ENCODE assay signal across 12 cellular contexts in the genomic region with DNA sequence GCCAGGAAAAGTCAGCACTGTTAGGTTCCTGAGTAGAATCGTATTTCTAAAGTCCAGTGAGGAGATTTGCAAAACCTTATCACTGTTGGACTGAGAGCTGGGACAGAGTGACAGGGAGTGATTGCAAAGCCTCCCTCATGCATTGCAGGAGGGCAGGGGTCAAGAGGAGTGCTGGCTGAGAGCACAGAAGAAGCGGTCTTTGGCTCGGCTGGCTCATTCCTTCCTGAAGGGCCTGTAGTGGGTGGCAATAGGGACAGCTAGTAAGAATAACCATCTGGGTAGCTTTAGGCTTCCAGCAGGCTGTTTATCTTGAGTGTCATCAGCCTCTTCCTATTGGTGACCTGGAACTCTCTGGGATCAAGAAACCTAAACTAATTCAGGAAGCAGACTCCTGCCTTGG. TPM values are rescaled to one million over a fixed set of nuclear protein-coding genes. Genes with fewer than 3 reads are reported as not detected.
DNase-seq lines count a peak whose midpoint lies in the region; ATAC-seq, FAIRE-seq and TF ChIP-seq lines count a peak whose summit lies in the region.
"Had no signal": no experiment of that assay in that cellular context is flagged by ENCODE, and none has a peak within 500 bp of the region (broad histone marks: within the 10 kb centered on the region; RNA-seq: fewer than 3 reads in every experiment).

No MANE protein-coding gene starts in this region.

- H3K4me3 ChIP-seq in mesodermal cell (ENCODE audit: extremely low read depth, insufficient read depth, low read length, poor library complexity, severe bottlenecking): no peak overlapping the region
- H3K4me3 ChIP-seq in transverse colon: no peak overlapping the region
- H3K4me3 ChIP-seq: A549 had no signal

- CTCF ChIA-PET in activated CD4-positive, alpha-beta T cell treated with anti-CD3 and anti-CD28 coated beads for 36 hours (lab: Charles Lee): interaction anchor here (0.8 to 2.9 kb wide), 2 partner anchors 11 to 13 kb away, joined by 3 to 11 read pairs; no protein-coding TSS in a partner anchor

- no peak for TF ChIP-seq EP300 in transverse colon (IDR thresholded peaks at IDR 0.05; ENCODE audit: low read depth)

- DNase-seq in activated CD4-positive, alpha-beta T cell treated with anti-CD3 and anti-CD28 coated beads for 36 hours: no peak
- no peak for DNase-seq in activated CD4-positive, alpha-beta T cell treated with anti-CD3 and anti-CD28 coated beads, Interleukin-2, amount 10 ng/mL, durations not matched to agents 24 days and 14 days
- DNase-seq in transverse colon: peak; percentile 52
- DNase-seq in H54 (ENCODE audit: insufficient read length, low spot score): no peak
- DNase-seq in SIG-M5 treated with dmso at 0.1 percent for 504 hours (lab: John Stamatoyannopoulos, UW; ENCODE audit: unreplicated experiment): no peak
- no peak for DNase-seq in SHP77 (lab: John Stamatoyannopoulos, UW)
- DNase-seq: KG1, natural killer cell, NCI-H526 treated with DMSO at 0.1 percent for 48 hours had no signal

- no peak for TF ChIP-seq CTCF in transverse colon (IDR thresholded peaks at IDR 0.05)

- intact Hi-C loops in activated CD4-positive, alpha-beta T cell treated with anti-CD3 and anti-CD28 coated beads for 36 hours (cut with DNase I, micrococcal nuclease): no loop called here
- intact Hi-C loops in activated CD4-positive, alpha-beta T cell treated with anti-CD3 and anti-CD28 coated beads, Interleukin-2, amount 10 ng/mL, durations not matched to agents 24 days and 14 days (cut with micrococcal nuclease): no loop called here
- intact Hi-C loops in transverse colon (cut with DNase I; ENCODE audit: low total_unique reads): no loop called here

- no peaks in the 10 kb centered on the region for H3K27me3 ChIP-seq in transverse colon

- H3K4me1 ChIP-seq in mesodermal cell (ENCODE audit: control insufficient read depth, insufficient read depth, low read length, poor library complexity, severe bottlenecking): peaks cover 40% of the 10 kb centered on the region
- peaks cover 6 to 25% (median 12%) of the 10 kb centered on the region in 4 donors for H3K4me1 ChIP-seq in transverse colon

- no peak for FAIRE-seq in H54 (lab: Jason Lieb, UNC)
- FAIRE-seq: A549 had no signal

- H3K4me3 Mint-ChIP-seq in activated CD4-positive, alpha-beta T cell treated with anti-CD3 and anti-CD28 coated beads for 36 hours: no peak overlapping the region
- no peak overlapping the region for H3K4me3 Mint-ChIP-seq in activated CD4-positive, alpha-beta T cell treated with anti-CD3 and anti-CD28 coated beads, Interleukin-2, amount 10 ng/mL, durations not matched to agents 24 days and 14 days
- H3K4me3 Mint-ChIP-seq: natural killer cell had no signal

- ATAC-seq in activated CD4-positive, alpha-beta T cell treated with anti-CD3 and anti-CD28 coated beads for 36 hours: no peak
- ATAC-seq in esophagus mucosa: peak; percentile 11
- ATAC-seq: A549 had no signal

- 70 to 80% methylated on average over 1 to 3 of the region's 3 CpGs for WGBS in mesodermal cell (ENCODE audit: insufficient coverage in 2 of 2), 2 experiments
- WGBS in transverse colon (ENCODE audit: low coverage in 1 of 2), 2 donors: 52 to 100% methylated on average over 1 to 3 of the region's 3 CpGs

- POLR2A ChIA-PET in activated CD4-positive, alpha-beta T cell treated with anti-CD3 and anti-CD28 coated beads for 36 hours (lab: Charles Lee): interaction anchor here (0.8 kb wide), 1 partner anchor 47 kb away, joined by 3 read pairs; no protein-coding TSS in a partner anchor

- H3K36me3 Mint-ChIP-seq in activated CD4-positive, alpha-beta T cell treated with anti-CD3 and anti-CD28 coated beads for 36 hours (ENCODE audit: low read depth): peaks cover 92% of the 10 kb centered on the region
- H3K36me3 Mint-ChIP-seq in activated CD4-positive, alpha-beta T cell treated with anti-CD3 and anti-CD28 coated beads, Interleukin-2, amount 10 ng/mL, durations not matched to agents 24 days and 14 days (ENCODE audit: low read depth): peaks cover 94% of the 10 kb centered on the region

- H3K27ac Mint-ChIP-seq in activated CD4-positive, alpha-beta T cell treated with anti-CD3 and anti-CD28 coated beads for 36 hours: peak overlapping the region; percentile 35
- H3K27ac Mint-ChIP-seq in activated CD4-positive, alpha-beta T cell treated with anti-CD3 and anti-CD28 coated beads, Interleukin-2, amount 10 ng/mL, durations not matched to agents 24 days and 14 days: no peak overlapping the region

- H3K27ac ChIP-seq in mesodermal cell (ENCODE audit: low read depth, low read length, severe bottlenecking) (peak overlapping the region; percentile 26), transverse colon (peak overlapping the region; percentile 47 to 74 (median 66))

- in situ Hi-C loops in transverse colon (cut with MboI; ENCODE audit: low pct_ligation_motif_present in 1 of 4, low pct_unique_long_range_greater_than_20kb in 1 of 4, low sequenced_read_pairs in 3 of 4): no loop called here

- peaks cover 89% of the 10 kb centered on the region for H3K4me1 Mint-ChIP-seq in activated CD4-positive, alpha-beta T cell treated with anti-CD3 and anti-CD28 coated beads for 36 hours
- H3K4me1 Mint-ChIP-seq in activated CD4-positive, alpha-beta T cell treated with anti-CD3 and anti-CD28 coated beads, Interleukin-2, amount 10 ng/mL, durations not matched to agents 24 days and 14 days: peaks cover 60% of the 10 kb centered on the region

- no peaks in the 10 kb centered on the region for H3K27me3 Mint-ChIP-seq in activated CD4-positive, alpha-beta T cell treated with anti-CD3 and anti-CD28 coated beads for 36 hours
- no peaks in the 10 kb centered on the region for H3K27me3 Mint-ChIP-seq in activated CD4-positive, alpha-beta T cell treated with anti-CD3 and anti-CD28 coated beads, Interleukin-2, amount 10 ng/mL, durations not matched to agents 24 days and 14 days

- TF ChIP-seq POLR2A in transverse colon (IDR thresholded peaks at IDR 0.05): no peak
- no peak for TF ChIP-seq POLR2A in H54 (IDR thresholded peaks at IDR 0.05; ENCODE audit: low read depth, low read length)

- H3K9me3 Mint-ChIP-seq in activated CD4-positive, alpha-beta T cell treated with anti-CD3 and anti-CD28 coated beads for 36 hours (ENCODE audit: low read depth): no peaks in the 10 kb centered on the region
- no peaks in the 10 kb centered on the region for H3K9me3 Mint-ChIP-seq in activated CD4-positive, alpha-beta T cell treated with anti-CD3 and anti-CD28 coated beads, Interleukin-2, amount 10 ng/mL, durations not matched to agents 24 days and 14 days
- H3K9me3 Mint-ChIP-seq: natural killer cell had no signal

- no peaks in the 10 kb centered on the region for H3K9me3 ChIP-seq in mesodermal cell (ENCODE audit: control insufficient read depth, low read length)
- no peaks in the 10 kb centered on the region for H3K9me3 ChIP-seq in transverse colon
- H3K9me3 ChIP-seq: A549 had no signal

- H3K36me3 ChIP-seq in mesodermal cell (ENCODE audit: control insufficient read depth, insufficient read depth, low read length) (peaks cover 75% of the 10 kb centered on the region), transverse colon (peaks cover 0 to 24% (median 1%) of the 10 kb centered on the region in 4 donors)

RNA-seq across cellular contexts. Expression of a gene that starts 53.4 kb away (rescaled TPM):
- 100 to 1,000 TPM; 357 to 435 TPM for total RNA-seq in activated CD4-positive, alpha-beta T cell treated with anti-CD3 and anti-CD28 coated beads for 36 hours
- total RNA-seq in activated CD4-positive, alpha-beta T cell treated with anti-CD3 and anti-CD28 coated beads, Interleukin-2, amount 10 ng/mL, durations not matched to agents 24 days and 14 days: 488 and 489 TPM in 2 replicates
- total RNA-seq in esophagus mucosa (814 TPM), transverse colon (100 to 1,000 TPM in 3 of 4 donors, 10 to 100 TPM in 1; 56.3 to 182 (median 114) TPM)
- polyA plus RNA-seq in mesodermal cell (2013, experiment 1 of 2): 265 TPM
- 248 TPM for polyA plus RNA-seq in mesodermal cell (2013, experiment 2 of 2)
